15 cellular contexts compared by ENCODE assay signal in genomic region chrX:37763400-37763799, GRCh38. TPM values are rescaled to one million over a fixed set of nuclear protein-coding genes. Genes with fewer than 3 reads are reported as not detected.
"Had no signal": no experiment of that assay in that cellular context is flagged by ENCODE, and none has a peak within 500 bp of the region (broad histone marks: within the 10 kb centered on the region; RNA-seq: fewer than 3 reads in every experiment).

No MANE protein-coding gene starts in this region.

- H3K27ac Mint-ChIP-seq: endodermal cell had no signal

- ATAC-seq: activated CD4-positive, CD25-positive, alpha-beta regulatory T cell treated with anti-CD3 and anti-CD28 coated beads, Interleukin-2, amount 50 U/mL, for 24 hours had no signal

- H3K27me3 ChIP-seq: ascending aorta, right atrium auricular region, transverse colon had no signal

- DNase-seq: activated CD4-positive, alpha-beta T cell treated with anti-CD3 and anti-CD28 coated beads, Interleukin-2, amount 50 U/mL, for 4 hours; activated effector memory CD4-positive, alpha-beta T cell treated with anti-CD3 and anti-CD28 coated beads, Interleukin-2, amount 50 U/mL, for 16 hours; activated T-cell treated with anti-CD3 and anti-CD28 coated beads, Interleukin-2, amount 50 U/mL, for 1 hour; endodermal cell; erythroblast; glutamatergic neuron; T-helper 2 cell; transverse colon had no signal

- H3K9me3 ChIP-seq: right atrium auricular region, transverse colon had no signal

- H3K4me1 ChIP-seq: ascending aorta, right atrium auricular region, transverse colon had no signal

- H3K4me3 Mint-ChIP-seq: endodermal cell had no signal

- FAIRE-seq: bronchial epithelial cell had no signal

- H3K27ac ChIP-seq: ascending aorta, right atrium auricular region, transverse colon had no signal

- H3K4me3 ChIP-seq: ascending aorta, right atrium auricular region, skin epidermis, transverse colon had no signal

- H3K36me3 ChIP-seq: ascending aorta, right atrium auricular region, transverse colon had no signal

RNA-seq across cellular contexts. Expression of gene CYBB, which starts 16.5 kb away (rescaled TPM):
- total RNA-seq: bronchial epithelial cell, chondrocyte, dermis microvascular lymphatic vessel endothelial cell, endodermal cell had no signal
